16 cellular contexts compared by ENCODE assay signal in genomic region chr15:31145271-31145911, GRCh38. TPM values are rescaled to one million over a fixed set of nuclear protein-coding genes. Genes with fewer than 3 reads are reported as not detected.
A peak's percentile ranks its signal among the peaks of the same experiment; 100 is the strongest.
DNase-seq lines count a peak whose midpoint lies in the region; ATAC-seq and TF ChIP-seq lines count a peak whose summit lies in the region.
"Had no signal": no experiment of that assay in that cellular context is flagged by ENCODE, and none has a peak within 500 bp of the region (broad histone marks: within the 10 kb centered on the region; RNA-seq: fewer than 3 reads in every experiment).

No MANE protein-coding gene starts in this region.

- H3K9me3 ChIP-seq in cardiac muscle cell (ENCODE audit: low read depth) (no peaks in the 10 kb centered on the region), right atrium auricular region (no peaks in the 10 kb centered on the region)
- H3K9me3 ChIP-seq: MG63, uterus had no signal

- no peak overlapping the region for H3K4me3 Mint-ChIP-seq in type B pancreatic cell
- H3K4me3 Mint-ChIP-seq: naive thymus-derived CD4-positive, alpha-beta T cell; T-helper 1 cell treated with Interleukin-12 subunit alpha and Interleukin-12 subunit beta and Interleukin-4 antibody, amounts not matched to agents 30 μg/mL and 1 μg/mL, for 36 hours had no signal

- H3K36me3 Mint-ChIP-seq in type B pancreatic cell = no peaks in the 10 kb centered on the region
- H3K36me3 Mint-ChIP-seq: naive thymus-derived CD4-positive, alpha-beta T cell had no signal

- H3K36me3 ChIP-seq in cardiac muscle cell = no peaks in the 10 kb centered on the region
- H3K36me3 ChIP-seq in right atrium auricular region = no peaks in the 10 kb centered on the region
- H3K36me3 ChIP-seq: MG63, uterus had no signal

- TF ChIP-seq CTCF in cardiac muscle cell (IDR thresholded peaks at IDR 0.05; ENCODE audit: low read depth, low read length) (peak; percentile 29), right atrium auricular region (IDR thresholded peaks at IDR 0.05) (no peak), fibroblast of pulmonary artery (IDR thresholded peaks at IDR 0.05; ENCODE audit: low read length, missing control alignments) (peak; percentile 12), type B pancreatic cell (conservative IDR thresholded peaks at IDR 0.05) (peak; percentile 54)

- H3K27ac ChIP-seq in cardiac muscle cell = no peak overlapping the region
- H3K27ac ChIP-seq in right atrium auricular region = no peak overlapping the region
- H3K27ac ChIP-seq: uterus had no signal

- H3K4me1 ChIP-seq in cardiac muscle cell (ENCODE audit: low read depth) = no peaks in the 10 kb centered on the region
- no peaks in the 10 kb centered on the region for H3K4me1 ChIP-seq in right atrium auricular region
- H3K4me1 ChIP-seq: uterus had no signal

- H3K4me1 Mint-ChIP-seq in type B pancreatic cell (ENCODE audit: unreplicated experiment) = no peaks in the 10 kb centered on the region

- no peak for ATAC-seq in GM19452 (IDR thresholded peaks at IDR 0.05; ENCODE audit: unreplicated experiment)
- ATAC-seq: naive thymus-derived CD4-positive, alpha-beta T cell had no signal

- peak in 1 of 2 donors; percentile 69 for DNase-seq in cardiac muscle cell (ENCODE audit: low read depth in 1 of 2, low spot score in 1 of 2)
- DNase-seq in right atrium auricular region (ENCODE audit: low spot score) = no peak
- DNase-seq in RPMI7951 (ENCODE audit: low read depth) = peak; percentile 18
- DNase-seq in fibroblast of pulmonary artery (ENCODE audit: low read depth) = peak; percentile 43
- no peak for DNase-seq in type B pancreatic cell (ENCODE audit: extremely low spot score, unreplicated experiment)
- DNase-seq in activated CD4-positive, alpha-beta T cell treated with anti-CD3 and anti-CD28 coated beads for 48 hours = no peak
- DNase-seq in putamen (ENCODE audit: low spot score) = no peak
- DNase-seq: activated effector memory CD4-positive, alpha-beta T cell treated with anti-CD3 and anti-CD28 coated beads, Interleukin-2, amount 50 U/mL, for 16 hours; central memory CD4-positive, alpha-beta T cell; DND-41; MG63; naive thymus-derived CD4-positive, alpha-beta T cell; NCI-H82; uterus had no signal

- no peaks in the 10 kb centered on the region for H3K27me3 Mint-ChIP-seq in type B pancreatic cell
- H3K27me3 Mint-ChIP-seq: naive thymus-derived CD4-positive, alpha-beta T cell had no signal

- H3K27ac Mint-ChIP-seq in type B pancreatic cell = no peak overlapping the region
- H3K27ac Mint-ChIP-seq: naive thymus-derived CD4-positive, alpha-beta T cell; T-helper 1 cell treated with Interleukin-12 subunit alpha and Interleukin-12 subunit beta and Interleukin-4 antibody, amounts not matched to agents 30 μg/mL and 1 μg/mL, for 36 hours had no signal

- H3K27me3 ChIP-seq in cardiac muscle cell = no peaks in the 10 kb centered on the region
- H3K27me3 ChIP-seq in right atrium auricular region = no peaks in the 10 kb centered on the region
- H3K27me3 ChIP-seq: MG63, uterus had no signal

- H3K4me3 ChIP-seq in cardiac muscle cell = no peak overlapping the region
- H3K4me3 ChIP-seq in right atrium auricular region = no peak overlapping the region
- H3K4me3 ChIP-seq in fibroblast of pulmonary artery (replicated peaks; ENCODE audit: low read depth, low read length) = no peak overlapping the region
- H3K4me3 ChIP-seq: MG63, uterus had no signal

- H3K9me3 Mint-ChIP-seq in type B pancreatic cell = no peaks in the 10 kb centered on the region
- H3K9me3 Mint-ChIP-seq: T-helper 1 cell treated with Interleukin-12 subunit alpha and Interleukin-12 subunit beta and Interleukin-4 antibody, amounts not matched to agents 30 μg/mL and 1 μg/mL, for 36 hours had no signal

RNA-seq across cellular contexts. Expression of gene TRPM1, which starts 43.9 kb away (rescaled TPM):
- not detected in 2 replicates for total RNA-seq in cardiac muscle cell
- polyA plus RNA-seq in cardiac muscle cell = not detected in 2 replicates
- total RNA-seq in right atrium auricular region = not detected
- total RNA-seq in RPMI7951 (2014; rRNA removed; shearing (Covaris generic)) = not detected in 2 replicates
- total RNA-seq in type B pancreatic cell (ENCODE audit: low replicate concordance) = 9.5 TPM in 1 of 2 replicates, not detected in the other
- total RNA-seq: naive thymus-derived CD4-positive, alpha-beta T cell; uterus had no signal
- polyA plus RNA-seq: naive thymus-derived CD4-positive, alpha-beta T cell had no signal

Comparison
In these comparisons a context has a peak if more than half of its experiments do, and no peak if none do; other contexts are left out.
1. CTCF ChIP-seq: peak in cardiac muscle cell (single experiment), fibroblast of pulmonary artery (single experiment) and type B pancreatic cell (single experiment); none in right atrium auricular region (0 of 2).
2. DNase-seq: peak in RPMI7951 (single experiment) and fibroblast of pulmonary artery (single experiment); none in right atrium auricular region (single experiment), type B pancreatic cell (single experiment), activated CD4-positive, alpha-beta T cell treated with anti-CD3 and anti-CD28 coated beads for 48 hours (single experiment) and putamen (single experiment).